8 cellular contexts compared by ENCODE assay signal in the genomic region with DNA sequence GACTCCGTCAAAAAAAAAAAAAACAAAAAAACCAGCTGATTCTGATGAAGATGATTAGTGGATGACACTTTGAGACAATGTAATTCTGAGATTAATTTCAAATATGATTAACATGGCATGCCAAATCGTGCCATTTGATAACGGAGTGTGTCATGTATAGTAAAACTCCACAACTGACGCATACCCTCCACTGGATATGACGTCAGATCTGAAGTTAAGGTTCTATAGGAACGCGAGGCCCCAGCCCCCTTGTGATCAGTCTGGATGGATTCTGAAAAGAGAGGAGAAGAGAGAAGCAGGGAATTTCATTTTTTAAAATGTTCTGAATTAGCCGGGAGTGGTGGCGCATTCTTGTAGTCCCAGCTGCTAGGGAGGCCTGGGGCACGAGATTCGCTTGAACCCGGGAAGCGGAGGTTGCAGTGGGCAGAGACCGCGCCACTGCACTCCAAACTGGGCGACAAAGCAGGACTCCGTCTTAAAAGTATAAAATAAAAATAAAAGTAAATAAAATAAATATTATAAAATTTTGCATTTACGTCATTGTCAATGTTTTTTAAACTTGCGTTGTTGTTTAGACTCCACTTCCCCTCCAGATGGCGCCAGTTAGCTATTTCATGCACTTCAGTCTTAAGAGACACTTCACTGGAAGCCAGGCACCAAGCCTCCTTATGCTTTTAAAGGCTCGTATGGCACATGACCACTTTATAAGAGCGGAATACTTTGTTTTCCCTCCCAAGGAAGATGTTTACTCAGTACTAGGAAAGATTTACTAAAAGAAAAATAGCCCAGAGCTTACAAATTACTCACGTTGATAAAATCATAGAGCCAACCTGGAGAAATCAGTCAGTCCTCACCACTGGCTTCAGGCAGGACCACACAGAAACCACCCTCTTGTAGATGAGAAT.
DNase-seq lines count a peak whose midpoint lies in the region; ATAC-seq, FAIRE-seq and TF ChIP-seq lines count a peak whose summit lies in the region.

No MANE protein-coding gene starts in this region.

- ATAC-seq in GM21737 (IDR thresholded peaks at IDR 0.05; ENCODE audit: unreplicated experiment): no peak

- FAIRE-seq in D721Med (lab: Jason Lieb, UNC) (peak; percentile 6), H54 (lab: Jason Lieb, UNC) (peak; percentile 96)

- DNase-seq in D721Med (ENCODE audit: insufficient read length, low spot score): no peak
- peak; percentile 33 for DNase-seq in H54 (ENCODE audit: insufficient read length, low spot score)
- DNase-seq in NCI-H1436 treated with DMSO at 0.1 percent for 48 hours (lab: John Stamatoyannopoulos, UW): peak; percentile 44
- peak; percentile 15 to 63 (median 44) for DNase-seq in T-helper 1 cell
- DNase-seq in astrocyte of the cerebellum (ENCODE audit: low read depth): peak; percentile 85
- DNase-seq in hypothalamus (lab: John Stamatoyannopoulos, UW): peak in 33 of 51 donors; percentile 2 to 79 (median 43)
- DNase-seq in stimulated activated CD4-positive, alpha-beta T cell treated with anti-CD3 and anti-CD28 coated beads, Interleukin-12 subunit alpha, Interleukin-12 subunit beta, amount 100 ng/mL, for 4 hours: peak; percentile 52

- in situ Hi-C loops in astrocyte of the cerebellum (cut with HindIII; ENCODE audit: low sequenced_read_pairs): loop anchor here (25.0 kb wide), 2 partner anchors 393 to 543 kb away; no protein-coding TSS in a partner anchor

- TF ChIP-seq CTCF in D721Med (IDR thresholded peaks at IDR 0.05; ENCODE audit: insufficient read depth, missing control alignments) (peak; percentile 89), astrocyte of the cerebellum (IDR thresholded peaks at IDR 0.05; ENCODE audit: low read depth, low read length, missing control alignments) (peak; percentile 74)

- no peak for TF ChIP-seq POLR2A in H54 (IDR thresholded peaks at IDR 0.05; ENCODE audit: low read depth, low read length)

- no peak overlapping the region for H3K4me3 ChIP-seq in astrocyte of the cerebellum (ENCODE audit: low read depth, low read length)
